In the genomic region with DNA sequence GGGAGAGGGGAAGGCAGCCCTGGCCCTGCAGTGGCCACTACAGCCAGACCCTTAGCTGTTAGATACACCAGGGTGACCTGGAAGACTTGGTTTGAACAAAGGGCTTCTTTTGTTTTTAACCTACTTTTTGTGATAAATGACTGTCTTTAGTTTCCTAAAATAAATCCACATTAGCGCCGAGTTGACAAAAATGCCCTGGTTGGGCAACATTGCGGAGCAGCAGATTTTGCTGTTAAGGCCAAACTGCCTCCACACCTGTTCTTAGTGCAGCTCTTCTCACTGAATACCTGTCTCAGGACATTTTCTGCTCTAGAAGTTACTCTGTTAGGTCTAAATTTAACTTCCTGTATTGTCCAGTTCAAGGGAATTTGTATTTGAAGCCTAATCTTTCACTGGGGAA, we compare ENCODE assay signal across 26 cellular contexts.
"Had no signal": no experiment of that assay in that cellular context is flagged by ENCODE, and none has a peak within 500 bp of the region (broad histone marks: within the 10 kb centered on the region; RNA-seq: fewer than 3 reads in every experiment).

No MANE protein-coding gene starts in this region.

- H3K4me1 ChIP-seq: left lung, pancreas, prostate gland, testis had no signal

- FAIRE-seq: islet of Langerhans, pancreas had no signal

- H3K36me3 Mint-ChIP-seq: naive B cell; stimulated activated effector memory CD8-positive, alpha-beta T cell treated with anti-CD3 and anti-CD28 coated beads, Interleukin-12 subunit alpha, Interleukin-12 subunit beta, amount 100 ng/mL, for 72 hours had no signal

- ATAC-seq: left lung; sciatic nerve; stimulated activated effector memory CD8-positive, alpha-beta T cell treated with anti-CD3 and anti-CD28 coated beads, Interleukin-12 subunit alpha, Interleukin-12 subunit beta, amount 100 ng/mL, for 72 hours; stimulated activated naive CD8-positive, alpha-beta T cell treated with anti-CD3 and anti-CD28 coated beads, Interleukin-15, Interleukin-2, amounts not matched to agents 100 U/mL and 50 U/mL, for 24 hours had no signal

- H3K9me3 Mint-ChIP-seq: nephron; stimulated activated effector memory CD8-positive, alpha-beta T cell treated with anti-CD3 and anti-CD28 coated beads, Interleukin-12 subunit alpha, Interleukin-12 subunit beta, amount 100 ng/mL, for 72 hours had no signal

- H3K9me3 ChIP-seq: heart left ventricle, left lung, pancreas, prostate gland, testis had no signal

- H3K27ac Mint-ChIP-seq: stimulated activated effector memory CD8-positive, alpha-beta T cell treated with anti-CD3 and anti-CD28 coated beads, Interleukin-12 subunit alpha, Interleukin-12 subunit beta, amount 100 ng/mL, for 72 hours had no signal

- H3K4me3 Mint-ChIP-seq: naive B cell; nephron; stimulated activated effector memory CD8-positive, alpha-beta T cell treated with anti-CD3 and anti-CD28 coated beads, Interleukin-12 subunit alpha, Interleukin-12 subunit beta, amount 100 ng/mL, for 72 hours had no signal

- H3K27me3 ChIP-seq: dorsolateral prefrontal cortex, heart left ventricle, left lung, pancreas, testis had no signal

- H3K4me1 Mint-ChIP-seq: naive B cell; stimulated activated effector memory CD8-positive, alpha-beta T cell treated with anti-CD3 and anti-CD28 coated beads, Interleukin-12 subunit alpha, Interleukin-12 subunit beta, amount 100 ng/mL, for 72 hours had no signal

- H3K27ac ChIP-seq: dorsolateral prefrontal cortex, left lung, pancreas, prostate gland, testis had no signal

- H3K4me3 ChIP-seq: dorsolateral prefrontal cortex, heart left ventricle, left lung, lung, pancreas, prostate gland, skin epidermis, testis had no signal

- H3K36me3 ChIP-seq: heart left ventricle, left lung, pancreas, prostate gland had no signal

- DNase-seq: central memory CD4-positive, alpha-beta T cell; cortex of kidney; dorsolateral prefrontal cortex; effector CD8-positive, alpha-beta T cell; foreskin melanocyte; heart left ventricle; hypothalamus; left lung; mesenchymal stem cell; midbrain; naive B cell; occipital lobe; pancreas; retina; stimulated activated CD4-positive, alpha-beta T cell treated with anti-CD3 and anti-CD28 coated beads, Interleukin-12 subunit alpha, Interleukin-12 subunit beta, amount 100 ng/mL, for 4 hours; stimulated activated CD8-positive, alpha-beta memory T cell treated with anti-CD3 and anti-CD28 coated beads, Interleukin-4, amount 100 ng/mL, for 48 hours; stimulated activated naive CD8-positive, alpha-beta T cell treated with anti-CD3 and anti-CD28 coated beads, Interleukin-15, Interleukin-2, amounts not matched to agents 100 U/mL and 50 U/mL, for 24 hours; testis; trophoblast cell had no signal
